ENCODE assay signal across 8 cellular contexts in the genomic region with DNA sequence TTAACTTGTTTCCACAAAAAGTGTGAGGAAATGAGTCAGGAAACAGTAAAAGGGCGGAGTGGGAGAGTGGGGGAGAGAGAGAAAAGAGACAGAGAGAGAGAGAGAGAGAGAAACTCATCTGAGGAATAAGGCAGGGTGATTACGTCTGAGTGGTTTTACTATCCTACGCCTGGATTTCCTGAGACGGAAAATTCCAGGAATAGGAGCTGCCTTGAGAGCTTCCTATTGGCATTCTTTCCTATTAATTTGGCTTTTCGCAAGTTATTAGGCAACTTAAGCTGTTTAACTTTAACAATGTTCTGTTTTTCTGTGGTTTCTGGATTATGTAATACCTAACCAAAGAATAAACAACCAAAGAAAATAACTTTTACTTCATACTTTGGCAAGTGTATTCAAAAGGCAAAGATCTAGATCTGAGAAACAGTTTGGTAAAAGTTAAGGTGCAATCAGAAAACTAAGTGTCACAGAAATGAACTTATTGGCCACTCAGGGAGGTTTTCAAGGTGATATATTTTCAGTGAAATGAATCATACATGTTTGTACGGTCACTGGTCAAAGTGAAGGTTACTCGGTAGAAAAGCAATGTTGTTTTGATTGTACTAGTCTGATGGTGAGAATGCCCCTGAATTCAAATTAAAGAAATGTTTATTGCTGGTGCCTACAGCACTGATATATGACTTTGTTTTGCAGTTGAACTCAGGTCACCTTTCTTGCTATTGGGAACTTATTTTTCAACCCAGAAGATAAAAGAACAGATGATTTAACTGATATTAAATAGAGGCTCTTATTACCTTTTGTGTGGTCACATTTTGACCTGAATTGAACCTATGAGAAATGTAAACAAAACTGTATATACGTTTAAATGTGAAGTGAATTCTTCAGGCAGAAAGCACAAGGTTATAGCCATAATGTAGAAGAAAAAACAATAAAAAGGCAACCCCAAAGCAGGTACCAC. TPM values are rescaled to one million over a fixed set of nuclear protein-coding genes. Genes with fewer than 3 reads are reported as not detected.
DNase-seq lines count a peak whose midpoint lies in the region; ATAC-seq, FAIRE-seq and TF ChIP-seq lines count a peak whose summit lies in the region.

No MANE protein-coding gene starts in this region.

- 24 to 26% methylated on average over 8 of the region's 8 CpGs for WGBS in pancreas, 2 donors
- 43 to 51% methylated on average over 8 of the region's 8 CpGs for WGBS in testis, 2 donors

- H3K9me3 ChIP-seq in pancreas (no peaks in the 10 kb centered on the region), testis (no peaks in the 10 kb centered on the region)

- peak overlapping the region; percentile 60 for H3K4me3 Mint-ChIP-seq in T-helper 2 cell treated with Interferon-gamma antibody and Interleukin-4, amounts not matched to agents 5 μg/mL and 100 μg/mL, for 36 hours

- no peaks in the 10 kb centered on the region for H3K36me3 ChIP-seq in pancreas
- H3K36me3 ChIP-seq in testis (ENCODE audit: low read depth, missing control alignments): no peaks in the 10 kb centered on the region

- peaks cover 32% of the 10 kb centered on the region for H3K4me1 Mint-ChIP-seq in T-helper 2 cell treated with Interferon-gamma antibody and Interleukin-4, amounts not matched to agents 5 μg/mL and 100 μg/mL, for 36 hours (ENCODE audit: low read depth)

- H3K27ac ChIP-seq in pancreas: peak overlapping the region in 3 of 4 donors; percentile 4 to 73 (median 71)
- H3K27ac ChIP-seq in testis: peak overlapping the region in 1 of 2 donors; percentile 73

- H3K9me3 Mint-ChIP-seq in T-helper 2 cell treated with Interferon-gamma antibody and Interleukin-4, amounts not matched to agents 5 μg/mL and 100 μg/mL, for 36 hours: peaks cover 4% of the 10 kb centered on the region

- TF ChIP-seq POLR2A in testis (IDR thresholded peaks at IDR 0.05): no peak

- H3K27me3 ChIP-seq in pancreas: no peaks in the 10 kb centered on the region
- H3K27me3 ChIP-seq in testis: no peaks in the 10 kb centered on the region

- DNase-seq in activated CD4-positive, CD25-positive, alpha-beta regulatory T cell (lab: John Stamatoyannopoulos, UW): no peak
- peak; percentile 65 for DNase-seq in T-helper 2 cell treated with Interferon-gamma antibody and Interleukin-4, amounts not matched to agents 5 μg/mL and 100 μg/mL, for 36 hours (ENCODE audit: low spot score)
- DNase-seq in pancreas: no peak
- no peak for DNase-seq in dedifferentiated amniotic fluid mesenchymal stem cell (ENCODE audit: extremely low spot score)
- no peak for DNase-seq in testis

- peak overlapping the region; percentile 74 for H3K27ac Mint-ChIP-seq in T-helper 2 cell treated with Interferon-gamma antibody and Interleukin-4, amounts not matched to agents 5 μg/mL and 100 μg/mL, for 36 hours

- intact Hi-C loops in pancreas (cut with DNase I): no loop called here
- intact Hi-C loops in testis (cut with DNase I; ENCODE audit: low total_unique reads): no loop called here

- H3K4me3 ChIP-seq in pancreas (no peak overlapping the region), testis (no peak overlapping the region)

- H3K36me3 Mint-ChIP-seq in T-helper 2 cell treated with Interferon-gamma antibody and Interleukin-4, amounts not matched to agents 5 μg/mL and 100 μg/mL, for 36 hours (ENCODE audit: low read depth): peaks cover 6% of the 10 kb centered on the region

- TF ChIP-seq CTCF in pancreas (IDR thresholded peaks at IDR 0.05) (no peak), testis (IDR thresholded peaks at IDR 0.05) (no peak)

- peak; percentile 68 for FAIRE-seq in pancreas (lab: Jason Lieb, UNC)

- H3K4me1 ChIP-seq in pancreas (peaks cover 0 to 27% (median 11%) of the 10 kb centered on the region in 3 donors), testis (no peaks in the 10 kb centered on the region)

- H3K27me3 Mint-ChIP-seq in T-helper 2 cell treated with Interferon-gamma antibody and Interleukin-4, amounts not matched to agents 5 μg/mL and 100 μg/mL, for 36 hours (ENCODE audit: low read depth): no peaks in the 10 kb centered on the region

- ATAC-seq in activated CD4-positive, CD25-positive, alpha-beta regulatory T cell treated with anti-CD3 and anti-CD28 coated beads, Interleukin-2, amount 50 U/mL, for 24 hours: peak; percentile 39 to 68
- ATAC-seq in HG03196 (IDR thresholded peaks at IDR 0.05; ENCODE audit: unreplicated experiment) (peak; percentile 58), esophagus mucosa (peak; percentile 61), pancreas (peak; percentile 75 to 82 (median 78))

RNA-seq across cellular contexts. Expression of a gene that starts 39.9 kb away (rescaled TPM):
- 40.2 TPM for total RNA-seq in esophagus mucosa
- 10 to 100 TPM in 5 of 6 donors, 1 to 10 TPM in 1; 2.6 to 46.4 (median 16.4) TPM for total RNA-seq in pancreas
- 10 to 100 TPM in 1 of 2 donors, 1 to 10 TPM in 1; 9.0 to 16.4 TPM for polyA plus RNA-seq in pancreas
- total RNA-seq in testis: 1 to 10 TPM; 4.3 to 8.1 TPM
- polyA plus RNA-seq in testis (ENCODE audit: insufficient read depth, low read depth, low replicate concordance): 10.0 TPM
